9 cellular contexts compared by ENCODE assay signal in the genomic region with DNA sequence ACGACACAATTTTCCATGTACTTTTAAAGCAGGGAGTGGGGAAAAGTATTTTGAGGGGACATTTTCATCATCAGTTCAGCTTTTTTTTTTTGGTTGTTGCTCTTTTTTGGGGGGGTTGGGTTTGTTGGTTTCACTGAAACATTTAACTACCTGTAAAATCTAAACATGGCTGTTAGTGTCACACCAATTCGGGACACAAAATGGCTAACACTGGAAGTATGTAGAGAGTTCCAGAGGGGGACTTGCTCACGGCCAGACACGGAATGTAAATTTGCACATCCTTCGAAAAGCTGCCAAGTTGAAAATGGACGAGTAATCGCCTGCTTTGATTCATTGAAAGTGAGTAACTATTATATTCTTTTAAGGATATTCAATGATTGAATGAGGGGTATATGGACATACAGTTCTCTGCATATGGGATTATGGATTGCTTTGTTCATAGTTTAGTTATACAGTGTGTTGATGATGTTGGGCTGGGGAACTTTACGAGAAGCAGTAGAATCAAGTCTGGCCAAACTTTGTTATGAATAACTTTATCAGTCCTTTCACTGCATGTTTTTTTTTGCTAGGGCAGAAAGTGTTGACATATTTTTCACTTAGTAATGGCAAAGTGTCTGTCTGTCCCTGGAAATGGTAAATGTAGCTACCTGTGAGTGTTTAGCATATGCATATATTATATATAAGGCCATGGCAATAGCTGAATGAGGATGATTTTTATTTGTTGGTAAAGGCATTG. TPM values are rescaled to one million over a fixed set of nuclear protein-coding genes. Genes with fewer than 3 reads are reported as not detected.
DNase-seq lines count a peak whose midpoint lies in the region; ATAC-seq and TF ChIP-seq lines count a peak whose summit lies in the region.
"Had no signal": no experiment of that assay in that cellular context is flagged by ENCODE, and none has a peak within 500 bp of the region (broad histone marks: within the 10 kb centered on the region; RNA-seq: fewer than 3 reads in every experiment).

No MANE protein-coding gene starts in this region.

- ATAC-seq in HG03108 (IDR thresholded peaks at IDR 0.05; ENCODE audit: unreplicated experiment) = no peak
- ATAC-seq in GM18861 (IDR thresholded peaks at IDR 0.05; ENCODE audit: unreplicated experiment) = no peak
- no peak for ATAC-seq in HG03097 (IDR thresholded peaks at IDR 0.05; ENCODE audit: low FRiP score, unreplicated experiment)

- DNase-seq in CD14-positive monocyte (ENCODE audit: low spot score) (no peak), midbrain (lab: John Stamatoyannopoulos, UW) (no peak)
- DNase-seq: SIG-M5 had no signal

- H3K27ac Mint-ChIP-seq in CD14-positive monocyte (peak overlapping the region; percentile 84 to 98 (median 96)), brain (peak overlapping the region in 4 of 5 experiments; percentile 93 to 99 (median 96))

- H3K27ac ChIP-seq in HUES6 (ENCODE audit: low read depth, low read length) (no peak overlapping the region), neural cell (ENCODE audit: low read length) (no peak overlapping the region)

- H3K27me3 ChIP-seq in HUES6 (ENCODE audit: control insufficient read depth, insufficient read depth, low read length) = no peaks in the 10 kb centered on the region
- H3K27me3 ChIP-seq in neural cell (ENCODE audit: insufficient read depth, low read depth, low read length) = no peaks in the 10 kb centered on the region

- peaks cover 26 to 34% of the 10 kb centered on the region in 2 donors for H3K36me3 Mint-ChIP-seq in CD14-positive monocyte
- peaks cover 5% of the 10 kb centered on the region for H3K36me3 Mint-ChIP-seq in brain

- H3F3A ChIP-seq in neural cell (ENCODE audit: insufficient read depth, low read length, poor library complexity, severe bottlenecking) = no peaks in the 10 kb centered on the region

- no peak for TF ChIP-seq EP300 in neural cell (conservative IDR thresholded peaks at IDR 0.05; ENCODE audit: poor library complexity, severe bottlenecking)

- H3K9me3 ChIP-seq in HUES6 (ENCODE audit: control insufficient read depth, insufficient read depth, low read depth, low read length) (no peaks in the 10 kb centered on the region), neural cell (ENCODE audit: low read length) (no peaks in the 10 kb centered on the region)

- H3K9ac ChIP-seq in HUES6 (ENCODE audit: low read length) = no peak overlapping the region
- H3K9ac ChIP-seq in neural cell (ENCODE audit: low read length) = no peak overlapping the region

- peaks cover 45% of the 10 kb centered on the region for H3K79me2 ChIP-seq in neural cell (replicated peaks; ENCODE audit: insufficient read depth, low read length)

- peak overlapping the region; percentile 26 for H3K4me2 ChIP-seq in neural cell (ENCODE audit: low read length)

- H3K9me2 ChIP-seq in neural cell (ENCODE audit: insufficient read depth, low read length) = no peaks in the 10 kb centered on the region

- intact Hi-C loops in CD14-positive monocyte (cut with micrococcal nuclease) = no loop called here

- no peak for TF ChIP-seq RAD21 in neural cell (conservative IDR thresholded peaks at IDR 0.05)

- H3K36me3 ChIP-seq in HUES6 (ENCODE audit: control insufficient read depth, insufficient read depth, low read length) = no peaks in the 10 kb centered on the region
- no peaks in the 10 kb centered on the region for H3K36me3 ChIP-seq in neural cell (ENCODE audit: insufficient read depth, low read length)

- H3K27me3 Mint-ChIP-seq in CD14-positive monocyte (ENCODE audit: low read depth in 3 of 3) = no peaks in the 10 kb centered on the region
- H3K27me3 Mint-ChIP-seq in brain = peaks cover 4% of the 10 kb centered on the region

- no peaks in the 10 kb centered on the region for H4K20me1 ChIP-seq in neural cell (ENCODE audit: insufficient read depth)

- no peak overlapping the region for H2AFZ ChIP-seq in neural cell (ENCODE audit: low read depth, low read length)

- H3K4me3 Mint-ChIP-seq in CD14-positive monocyte (no peak overlapping the region), brain (peak overlapping the region; percentile 83 to 90 (median 84))

- H3K4me3 ChIP-seq in HUES6 (ENCODE audit: low read depth, low read length) (peak overlapping the region; percentile 50; the same call in 1 of the 2 replicates), neural cell (ENCODE audit: low read length) (peak overlapping the region; percentile 62)

- H3K9me3 Mint-ChIP-seq in CD14-positive monocyte (no peaks in the 10 kb centered on the region), brain (no peaks in the 10 kb centered on the region)

- H3K4me1 Mint-ChIP-seq in CD14-positive monocyte (peaks cover 78% of the 10 kb centered on the region), brain (peaks cover 87% of the 10 kb centered on the region)

- TF ChIP-seq CTCF in CD14-positive monocyte (IDR thresholded peaks at IDR 0.05) = no peak
- TF ChIP-seq CTCF in brain (conservative IDR thresholded peaks at IDR 0.05) = no peak
- TF ChIP-seq CTCF in neural cell (IDR thresholded peaks at IDR 0.05; ENCODE audit: poor library complexity, severe bottlenecking) = no peak

- peaks cover 56% of the 10 kb centered on the region for H3K4me1 ChIP-seq in HUES6 (ENCODE audit: control insufficient read depth, insufficient read depth, low read length)

TF ChIP-seq in neural cell, 6 proteins besides CTCF, POLR2A, EP300 and RAD21:
- TF ChIP-seq MXI1 (conservative IDR thresholded peaks at IDR 0.05; ENCODE audit: poor library complexity, severe bottlenecking) = no peak
- no peak for TF ChIP-seq TAF1 (IDR thresholded peaks at IDR 0.05; ENCODE audit: low read depth)
- TF ChIP-seq SMC3 (conservative IDR thresholded peaks at IDR 0.05; ENCODE audit: poor library complexity) = no peak
- no peak for TF ChIP-seq REST (IDR thresholded peaks at IDR 0.05; ENCODE audit: borderline replicate concordance)
- TF ChIP-seq EZH2 (IDR thresholded peaks at IDR 0.05; ENCODE audit: borderline replicate concordance, insufficient read depth, low read length, poor library complexity, severe bottlenecking) = no peak
- TF ChIP-seq POLR2AphosphoS5 (IDR thresholded peaks at IDR 0.05) = no peak

RNA-seq across cellular contexts. Expression of gene MBNL1, which starts 31.5 kb away (rescaled TPM):
- 100 to 1,000 TPM; 191 to 204 TPM for polyA plus RNA-seq in CD14-positive monocyte
- 8.0 TPM for polyA plus RNA-seq in brain (ENCODE audit: insufficient read depth, low read depth, low replicate concordance)
- 12.7 and 13.3 TPM in 2 replicates for polyA plus RNA-seq in neural cell
- polyA minus RNA-seq in neural cell = 73.8 and 76.2 TPM in 2 replicates

Comparison
In these comparisons a context has a peak if more than half of its experiments do, and no peak if none do; other contexts are left out.
1. H3K4me3 Mint-ChIP-seq: peak in brain (5 of 5); none in CD14-positive monocyte (0 of 2).
2. RNA of gene MBNL1, which starts 31.5 kb away (polyA plus RNA-seq): 191 to 204 TPM in CD14-positive monocyte; 12.7 to 13.3 TPM in neural cell and 8.0 TPM in brain (single experiment); every median in the first group is over 10 times any median in the second.